In genomic region chr9:106869458-106869857, GRCh38 we compare ENCODE assay signal across 15 cellular contexts. TPM values are rescaled to one million over a fixed set of nuclear protein-coding genes. Genes with fewer than 3 reads are reported as not detected.
DNase-seq lines count a peak whose midpoint lies in the region; ATAC-seq, FAIRE-seq and TF ChIP-seq lines count a peak whose summit lies in the region.
"Had no signal": no experiment of that assay in that cellular context is flagged by ENCODE, and none has a peak within 500 bp of the region (broad histone marks: within the 10 kb centered on the region; RNA-seq: fewer than 3 reads in every experiment).

No MANE protein-coding gene starts in this region.

- POLR2A ChIA-PET in HepG2 (lab: Yijun Ruan, JAX): no interaction called here

- H3K4me3 ChIP-seq in liver (ENCODE audit: low read depth in 1 of 3, low read length in 3 of 3): no peak overlapping the region
- no peak overlapping the region for H3K4me3 ChIP-seq in HepG2 (replicated peaks in 1 of 3; ENCODE audit: insufficient read depth in 1 of 3, low read depth in 2 of 3, low read length in 3 of 3)
- H3K4me3 ChIP-seq in parathyroid adenoma (ENCODE audit: low read depth, low read length): no peak overlapping the region

- H3K9me3 ChIP-seq in liver (ENCODE audit: control insufficient read depth in 4 of 4, low read length in 3 of 4): no peaks in the 10 kb centered on the region
- no peaks in the 10 kb centered on the region for H3K9me3 ChIP-seq in HepG2 (ENCODE audit: low read length)
- H3K9me3 ChIP-seq in parathyroid adenoma (ENCODE audit: control insufficient read depth, low read length): no peaks in the 10 kb centered on the region

- no peak for ATAC-seq in HepG2
- peak; percentile 31 to 46 for ATAC-seq in left cardiac atrium
- no peak for ATAC-seq in stimulated activated effector memory CD8-positive, alpha-beta T cell treated with anti-CD3 and anti-CD28 coated beads, Interleukin-12 subunit alpha, Interleukin-12 subunit beta, amount 100 ng/mL, for 72 hours
- ATAC-seq in HG02885 (IDR thresholded peaks at IDR 0.05; ENCODE audit: poor library complexity, unreplicated experiment): no peak

- H3K36me3 Mint-ChIP-seq in stimulated activated effector memory CD8-positive, alpha-beta T cell treated with anti-CD3 and anti-CD28 coated beads, Interleukin-12 subunit alpha, Interleukin-12 subunit beta, amount 100 ng/mL, for 72 hours: no peaks in the 10 kb centered on the region
- H3K36me3 Mint-ChIP-seq: activated naive CD8-positive, alpha-beta T cell treated with anti-CD3 and anti-CD28 coated beads for 36 hours had no signal

- DNase-seq in HepG2 (ENCODE audit: low spot score) (no peak), left cardiac atrium (no peak), activated T-cell treated with anti-CD3 and anti-CD28 coated beads for 4 hours (no peak)
- no peak for DNase-seq in stimulated activated effector memory CD8-positive, alpha-beta T cell treated with anti-CD3 and anti-CD28 coated beads, Interleukin-12 subunit alpha, Interleukin-12 subunit beta, amount 100 ng/mL, for 72 hours (ENCODE audit: low spot score in 2 of 2)
- no peak for DNase-seq in activated CD4-positive, alpha-beta T cell treated with anti-CD3 and anti-CD28 coated beads, Interleukin-2, amount 50 U/mL, for 1 hour
- DNase-seq: activated CD4-positive, alpha-beta memory T cell treated with anti-CD3 and anti-CD28 coated beads, Interleukin-2, amount 10 ng/mL, durations not matched to agents 7 days and 5 days; activated naive CD8-positive, alpha-beta T cell treated with anti-CD3 and anti-CD28 coated beads for 36 hours; DND-41; Karpas-422; NCI-H526; stimulated activated CD4-positive, alpha-beta T cell treated with anti-CD3 and anti-CD28 coated beads, Interleukin-12 subunit alpha, Interleukin-12 subunit beta, amount 100 ng/mL, for 4 hours; SW 1271 had no signal

- FAIRE-seq in HepG2 (lab: Jason Lieb, UNC): no peak

- H3K27ac Mint-ChIP-seq in stimulated activated effector memory CD8-positive, alpha-beta T cell treated with anti-CD3 and anti-CD28 coated beads, Interleukin-12 subunit alpha, Interleukin-12 subunit beta, amount 100 ng/mL, for 72 hours: no peak overlapping the region
- H3K27ac Mint-ChIP-seq: activated CD4-positive, alpha-beta memory T cell treated with anti-CD3 and anti-CD28 coated beads, Interleukin-2, amount 10 ng/mL, durations not matched to agents 7 days and 5 days; activated naive CD8-positive, alpha-beta T cell treated with anti-CD3 and anti-CD28 coated beads for 36 hours had no signal

- no peak overlapping the region for H3K4me3 Mint-ChIP-seq in stimulated activated effector memory CD8-positive, alpha-beta T cell treated with anti-CD3 and anti-CD28 coated beads, Interleukin-12 subunit alpha, Interleukin-12 subunit beta, amount 100 ng/mL, for 72 hours
- H3K4me3 Mint-ChIP-seq: activated CD4-positive, alpha-beta memory T cell treated with anti-CD3 and anti-CD28 coated beads, Interleukin-2, amount 10 ng/mL, durations not matched to agents 7 days and 5 days; activated naive CD8-positive, alpha-beta T cell treated with anti-CD3 and anti-CD28 coated beads for 36 hours had no signal

- H3K4me1 Mint-ChIP-seq in stimulated activated effector memory CD8-positive, alpha-beta T cell treated with anti-CD3 and anti-CD28 coated beads, Interleukin-12 subunit alpha, Interleukin-12 subunit beta, amount 100 ng/mL, for 72 hours: peaks cover 4% of the 10 kb centered on the region
- H3K4me1 Mint-ChIP-seq: activated CD4-positive, alpha-beta memory T cell treated with anti-CD3 and anti-CD28 coated beads, Interleukin-2, amount 10 ng/mL, durations not matched to agents 7 days and 5 days; activated naive CD8-positive, alpha-beta T cell treated with anti-CD3 and anti-CD28 coated beads for 36 hours had no signal

- TF ChIP-seq POLR2A in HepG2 (IDR thresholded peaks at IDR 0.05; ENCODE audit: insufficient read depth in 1 of 2, low read depth in 2 of 2, low read length in 2 of 2): no peak

- intact Hi-C loops in HepG2 (cut with micrococcal nuclease; ENCODE audit: unreplicated experiment) (no loop called here), left cardiac atrium (cut with DNase I) (loop anchor here (10.0 kb wide), 2 partner anchors 55 to 195 kb away; no protein-coding TSS in a partner anchor)

- H3K79me2 ChIP-seq in HepG2 (ENCODE audit: insufficient read depth, low read length): no peaks in the 10 kb centered on the region
- H3K79me2 ChIP-seq in parathyroid adenoma: peaks cover 12% of the 10 kb centered on the region

- 18% methylated on average over 3 of the region's 3 CpGs for WGBS in liver
- WGBS in HepG2 (ENCODE audit: low lambda C conversion rate): 0% methylated on average over 3 of the region's 3 CpGs

- BruUV-seq in HepG2 (replicated peaks; lab: Mats Ljungman, UMichigan): no TSS peak

- H2AFZ ChIP-seq in HepG2 (ENCODE audit: low read length) (no peak overlapping the region), parathyroid adenoma (no peak overlapping the region)

- H3K4me1 ChIP-seq in liver (ENCODE audit: control insufficient read depth in 4 of 4, insufficient read depth in 4 of 4, low read length in 3 of 4): peaks cover 10 to 29% (median 21%) of the 10 kb centered on the region in 4 donors
- no peaks in the 10 kb centered on the region for H3K4me1 ChIP-seq in HepG2 (ENCODE audit: insufficient read depth, low read length)
- peaks cover 11% of the 10 kb centered on the region for H3K4me1 ChIP-seq in parathyroid adenoma

- no peak for TF ChIP-seq EP300 in HepG2 (IDR thresholded peaks at IDR 0.05; ENCODE audit: low read depth in 2 of 2, low read length in 2 of 2)
- no peak for TF ChIP-seq EP300 in HepG2 (CRISPR knock-in tag; IDR thresholded peaks at IDR 0.05; ENCODE audit: borderline replicate concordance)

- in situ Hi-C loops in HepG2 (cut with HindIII; ENCODE audit: extremely low pct_ligation_motif_present, low pct_unique_long_range_greater_than_20kb): no loop called here

- CTCF ChIA-PET in HepG2 (lab: Yijun Ruan, JAX; ENCODE audit: low intra/inter-chr PET ratio, low total read pairs): no interaction called here

- no peak for TF ChIP-seq CTCF in liver (IDR thresholded peaks at IDR 0.05; ENCODE audit: low read depth, low read length, missing input control)
- no peak for TF ChIP-seq CTCF in HepG2 (CRISPR knock-in tag; IDR thresholded peaks at IDR 0.05)
- TF ChIP-seq CTCF in parathyroid adenoma (IDR thresholded peaks at IDR 0.05): no peak

- TF ChIP-seq RAD21 in liver (IDR thresholded peaks at IDR 0.05) (peak in 1 of 2 donors; percentile 32), HepG2 (CRISPR knock-in tag; IDR thresholded peaks at IDR 0.05) (no peak)

- H3K27ac ChIP-seq in liver (ENCODE audit: low read depth in 1 of 2, low read length in 2 of 2) (peak overlapping the region in 1 of 2 donors; percentile 38), HepG2 (ENCODE audit: extremely low read length, insufficient read depth, low read length) (no peak overlapping the region), parathyroid adenoma (peak overlapping the region; percentile 15)

- H3K9ac ChIP-seq in liver (ENCODE audit: low read depth in 1 of 2, low read length in 2 of 2): no peak overlapping the region
- no peak overlapping the region for H3K9ac ChIP-seq in HepG2 (ENCODE audit: insufficient read depth, low read depth, low read length)
- no peak overlapping the region for H3K9ac ChIP-seq in parathyroid adenoma

- peaks cover 9% of the 10 kb centered on the region for H3K9me3 Mint-ChIP-seq in stimulated activated effector memory CD8-positive, alpha-beta T cell treated with anti-CD3 and anti-CD28 coated beads, Interleukin-12 subunit alpha, Interleukin-12 subunit beta, amount 100 ng/mL, for 72 hours
- H3K9me3 Mint-ChIP-seq: activated CD4-positive, alpha-beta memory T cell treated with anti-CD3 and anti-CD28 coated beads, Interleukin-2, amount 10 ng/mL, durations not matched to agents 7 days and 5 days; activated naive CD8-positive, alpha-beta T cell treated with anti-CD3 and anti-CD28 coated beads for 36 hours had no signal

- H3K27me3 ChIP-seq in liver (ENCODE audit: control insufficient read depth in 4 of 4, insufficient read depth in 4 of 4, low read length in 3 of 4) (no peaks in the 10 kb centered on the region), HepG2 (ENCODE audit: control insufficient read depth in 1 of 2, insufficient read depth in 2 of 2, low read length in 2 of 2) (peaks cover 0 to 3% of the 10 kb centered on the region in 2 experiments; a peak in 2 of 5 replicates), parathyroid adenoma (ENCODE audit: control insufficient read depth, insufficient read depth, low read length) (no peaks in the 10 kb centered on the region)

- H3K36me3 ChIP-seq in liver (ENCODE audit: control insufficient read depth in 4 of 4, insufficient read depth in 3 of 4, low read depth in 1 of 4, low read length in 3 of 4) (no peaks in the 10 kb centered on the region), HepG2 (replicated peaks in 1 of 2; ENCODE audit: control insufficient read depth in 1 of 2, insufficient read depth in 2 of 2, low read length in 2 of 2) (no peaks in the 10 kb centered on the region), parathyroid adenoma (ENCODE audit: control insufficient read depth, insufficient read depth, low read length) (no peaks in the 10 kb centered on the region)

- no peak overlapping the region for H3K4me2 ChIP-seq in HepG2 (ENCODE audit: low read depth, low read length)
- H3K4me2 ChIP-seq in parathyroid adenoma (ENCODE audit: low read length): no peak overlapping the region

- H4K20me1 ChIP-seq in HepG2 (ENCODE audit: insufficient read depth, low read length): no peaks in the 10 kb centered on the region

RNA-seq across cellular contexts. Expression of gene ZNF462, which starts 6.5 kb away (rescaled TPM):
- total RNA-seq in liver: 1 to 10 TPM; 2.0 to 2.1 TPM
- polyA plus RNA-seq in liver: under 1 TPM; 0.35 to 0.78 TPM
- total RNA-seq in HepG2 (2016; rRNA removed; fragmentation: Illumina TruSeq; extraction: Trizol): not detected in 2 replicates
- not detected in 2 replicates for total RNA-seq in HepG2 (2016; cell fraction: cytosol; rRNA removed; fragmentation: Illumina TruSeq; extraction: Trizol; ENCODE audit: low read depth)
- not detected in 2 replicates for total RNA-seq in HepG2 (2016; cell fraction: insoluble cytoplasmic fraction; rRNA removed; fragmentation: Illumina TruSeq; extraction: Trizol)
- not detected in 2 replicates for total RNA-seq in HepG2 (2016; cell fraction: membrane; rRNA removed; fragmentation: Illumina TruSeq; extraction: Trizol)
- not detected in 2 replicates for total RNA-seq in HepG2 (2016; cell fraction: nucleus; rRNA removed; fragmentation: Illumina TruSeq; extraction: Trizol)
- not detected in 2 replicates for polyA plus RNA-seq in HepG2 (2011; rRNA removed)
- not detected in 2 replicates for polyA plus RNA-seq in HepG2 (2011; cell fraction: cytosol; rRNA removed)
- 0.02 TPM in 1 of 2 replicates, not detected in the other for polyA plus RNA-seq in HepG2 (2011; cell fraction: nucleus; rRNA removed)
- not detected in 2 replicates for polyA plus RNA-seq in HepG2 (2012)
- not detected in 2 replicates for polyA plus RNA-seq in HepG2 (2016; cell fraction: cytosol; fragmentation: Illumina TruSeq; extraction: Trizol; ENCODE audit: low read depth)
- not detected in 2 replicates for polyA plus RNA-seq in HepG2 (2016; cell fraction: insoluble cytoplasmic fraction; fragmentation: Illumina TruSeq; extraction: Trizol; ENCODE audit: low read depth)
- polyA plus RNA-seq in HepG2 (2016; cell fraction: membrane; fragmentation: Illumina TruSeq; extraction: Trizol; ENCODE audit: low read depth): not detected in 2 replicates
- not detected in 2 replicates for polyA plus RNA-seq in HepG2 (2016; cell fraction: nucleus; fragmentation: Illumina TruSeq; extraction: Trizol; ENCODE audit: insufficient read depth, low read depth)
- 5.4 TPM in 1 of 2 replicates, not detected in the other for polyA minus RNA-seq in HepG2 (2011; rRNA and poly(A)+ RNA removed; ENCODE audit: low replicate concordance)
- not detected in 2 replicates for polyA minus RNA-seq in HepG2 (2011; cell fraction: cytosol; rRNA and poly(A)+ RNA removed)
- polyA minus RNA-seq in HepG2 (2011; cell fraction: nucleus; rRNA and poly(A)+ RNA removed): not detected in 2 replicates
- total RNA-seq in left cardiac atrium: 10 to 100 TPM; 18.6 to 29.3 TPM

Comparison
In these comparisons a context has a peak if more than half of its experiments do, and no peak if none do; other contexts are left out.
1. ATAC-seq: peak in left cardiac atrium (2 of 2); none in HepG2 (single experiment), stimulated activated effector memory CD8-positive, alpha-beta T cell treated with anti-CD3 and anti-CD28 coated beads, Interleukin-12 subunit alpha, Interleukin-12 subunit beta, amount 100 ng/mL, for 72 hours (single experiment) and HG02885 (single experiment).
2. RNA of gene ZNF462, which starts 6.5 kb away (total RNA-seq): 18.6 to 29.3 TPM in left cardiac atrium; 2.0 to 2.1 TPM in liver and not detected in HepG2; every median in the first group is over 4 times any median in the second.